Comparison of ENCODE assay signal across 1 cellular context in the genomic region with DNA sequence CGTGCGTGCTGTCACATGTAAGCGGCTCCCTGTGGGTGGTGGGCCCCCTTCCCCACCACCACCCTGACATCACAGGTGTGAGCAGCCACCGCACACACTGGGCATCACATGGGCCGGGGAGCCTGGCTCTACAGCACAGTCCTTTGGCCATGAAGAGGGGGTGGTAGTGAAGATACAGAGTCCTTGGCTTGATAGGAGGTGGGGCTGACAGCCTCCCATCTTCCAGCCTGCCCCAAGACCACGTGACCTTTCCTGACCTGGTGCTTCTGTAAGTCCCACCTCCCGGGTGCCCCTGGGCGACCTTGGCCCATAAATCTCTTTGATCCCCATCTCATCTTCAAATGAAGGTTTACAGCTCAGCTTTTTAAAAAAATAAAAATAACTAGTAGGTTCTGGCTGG.
TF ChIP-seq lines count a peak whose summit lies in the region.

No MANE protein-coding gene starts in this region.

TF ChIP-seq in IMR-90, 13 proteins besides CTCF, POLR2A, EP300 and RAD21:
- TF ChIP-seq RCOR1 (IDR thresholded peaks at IDR 0.05; ENCODE audit: insufficient replicate concordance, low read length) (no peak), MAZ (IDR thresholded peaks at IDR 0.05; ENCODE audit: borderline replicate concordance, low read depth, low read length) (no peak), NFE2L2 (IDR thresholded peaks at IDR 0.05; ENCODE audit: low read depth, low read length) (no peak)
- TF ChIP-seq, protein P1, sequence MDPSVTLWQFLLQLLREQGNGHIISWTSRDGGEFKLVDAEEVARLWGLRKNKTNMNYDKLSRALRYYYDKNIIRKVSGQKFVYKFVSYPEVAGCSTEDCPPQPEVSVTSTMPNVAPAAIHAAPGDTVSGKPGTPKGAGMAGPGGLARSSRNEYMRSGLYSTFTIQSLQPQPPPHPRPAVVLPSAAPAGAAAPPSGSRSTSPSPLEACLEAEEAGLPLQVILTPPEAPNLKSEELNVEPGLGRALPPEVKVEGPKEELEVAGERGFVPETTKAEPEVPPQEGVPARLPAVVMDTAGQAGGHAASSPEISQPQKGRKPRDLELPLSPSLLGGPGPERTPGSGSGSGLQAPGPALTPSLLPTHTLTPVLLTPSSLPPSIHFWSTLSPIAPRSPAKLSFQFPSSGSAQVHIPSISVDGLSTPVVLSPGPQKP (IDR thresholded peaks at IDR 0.05; ENCODE audit: borderline replicate concordance, low read depth, low read length): no peak
